In genomic region chr20:21424846-21425245, GRCh38 we compare ENCODE assay signal across 35 cellular contexts. TPM values are rescaled to one million over a fixed set of nuclear protein-coding genes. Genes with fewer than 3 reads are reported as not detected.
"Had no signal": no experiment of that assay in that cellular context is flagged by ENCODE, and none has a peak within 500 bp of the region (broad histone marks: within the 10 kb centered on the region; RNA-seq: fewer than 3 reads in every experiment).

No MANE protein-coding gene starts in this region.

- H3K36me3 Mint-ChIP-seq: type B pancreatic cell had no signal

- H3K36me3 ChIP-seq: ovary, spleen, suprapubic skin, tibial artery, transverse colon, upper lobe of right lung, uterus had no signal

- H3K9me3 ChIP-seq: testis had no signal

- H3K79me2 ChIP-seq: parathyroid adenoma had no signal

- ATAC-seq: naive thymus-derived CD8-positive, alpha-beta T cell; natural killer cell treated with Interleukin-12 subunit alpha and Interleukin-12 subunit beta and Interleukin-15 and Interleukin-18, amount 100 ng/mL, for 72 hours; psoas muscle; right cardiac atrium; sciatic nerve; stimulated activated memory B cell treated with anti-CD40 and anti-IgM and Interleukin-4, amounts not matched to agents 10 μg/mL and 1 μg/mL and 100 μg/mL, for 72 hours; stimulated activated naive CD8-positive, alpha-beta T cell treated with anti-CD3 and anti-CD28 coated beads, Interleukin-15, amount 100 ng/mL, for 72 hours; stimulated activated naive CD8-positive, alpha-beta T cell treated with anti-CD3 and anti-CD28 coated beads, Interleukin-15, Interleukin-2, amounts not matched to agents 100 U/mL and 50 U/mL, for 24 hours; upper lobe of right lung had no signal

- H3K9me3 Mint-ChIP-seq: type B pancreatic cell had no signal

- H3K4me2 ChIP-seq: smooth muscle cell had no signal

- H3K27ac ChIP-seq: ovary, parathyroid adenoma, psoas muscle, skin epidermis, spleen, suprapubic skin, testis, tibial artery, transverse colon, upper lobe of right lung, uterus had no signal

- H3K4me3 Mint-ChIP-seq: naive thymus-derived CD8-positive, alpha-beta T cell; natural killer cell treated with Interleukin-12 subunit alpha and Interleukin-12 subunit beta and Interleukin-15 and Interleukin-18, amount 100 ng/mL, for 72 hours; nephron progenitor cell; neural crest cell; stimulated activated memory B cell treated with anti-CD40 and anti-IgM and Interleukin-4, amounts not matched to agents 10 μg/mL and 1 μg/mL and 100 μg/mL, for 72 hours; stimulated activated naive CD8-positive, alpha-beta T cell treated with anti-CD3 and anti-CD28 coated beads, Interleukin-15, amount 100 ng/mL, for 72 hours; type B pancreatic cell had no signal

- H3K27ac Mint-ChIP-seq: naive thymus-derived CD8-positive, alpha-beta T cell; natural killer cell treated with Interleukin-12 subunit alpha and Interleukin-12 subunit beta and Interleukin-15 and Interleukin-18, amount 100 ng/mL, for 72 hours; nephron progenitor cell; progenitor cell of endocrine pancreas; stimulated activated memory B cell treated with anti-CD40 and anti-IgM and Interleukin-4, amounts not matched to agents 10 μg/mL and 1 μg/mL and 100 μg/mL, for 72 hours; stimulated activated naive CD8-positive, alpha-beta T cell treated with anti-CD3 and anti-CD28 coated beads, Interleukin-15, amount 100 ng/mL, for 72 hours; type B pancreatic cell had no signal

- DNase-seq: naive thymus-derived CD8-positive, alpha-beta T cell; nephron progenitor cell; occipital lobe; ovary; posterior cingulate gyrus; psoas muscle; right cardiac atrium; spleen; stimulated activated CD4-positive, alpha-beta T cell treated with anti-CD3 and anti-CD28 coated beads, Interleukin-12 subunit alpha, Interleukin-12 subunit beta, amount 100 ng/mL, for 4 hours; stimulated activated CD4-positive, alpha-beta T cell treated with anti-CD3 and anti-CD28 coated beads, Interleukin-1b, Interleukin-23, amount 100 ng/mL, for 48 hours; stimulated activated CD4-positive, alpha-beta T cell treated with anti-CD3 and anti-CD28 coated beads, Interleukin-4, amount 100 ng/mL, for 1 hour; stimulated activated CD4-positive, alpha-beta T cell treated with anti-CD3 and anti-CD28 coated beads, Interleukin-4, amount 100 ng/mL, for 4 hours; stimulated activated CD8-positive, alpha-beta memory T cell treated with anti-CD3 and anti-CD28 coated beads, Interleukin-4, amount 100 ng/mL, for 48 hours; stimulated activated naive CD4-positive, alpha-beta T cell; stimulated activated naive CD8-positive, alpha-beta T cell treated with anti-CD3 and anti-CD28 coated beads, Interleukin-15, amount 100 ng/mL, for 72 hours; stimulated activated naive CD8-positive, alpha-beta T cell treated with anti-CD3 and anti-CD28 coated beads, Interleukin-15, Interleukin-2, amounts not matched to agents 100 U/mL and 50 U/mL, for 24 hours; substantia nigra; testis; tibial artery; transverse colon; upper lobe of right lung; uterus had no signal

- H3K9ac ChIP-seq: parathyroid adenoma had no signal

- H3K4me1 Mint-ChIP-seq: naive thymus-derived CD8-positive, alpha-beta T cell; neural crest cell; stimulated activated memory B cell treated with anti-CD40 and anti-IgM and Interleukin-4, amounts not matched to agents 10 μg/mL and 1 μg/mL and 100 μg/mL, for 72 hours; stimulated activated naive CD8-positive, alpha-beta T cell treated with anti-CD3 and anti-CD28 coated beads, Interleukin-15, amount 100 ng/mL, for 72 hours had no signal

- H3K4me3 ChIP-seq: ovary, psoas muscle, skin epidermis, smooth muscle cell, spleen, suprapubic skin, testis, tibial artery, transverse colon, upper lobe of right lung, uterus had no signal

- H2AFZ ChIP-seq: parathyroid adenoma had no signal

- H3K4me1 ChIP-seq: parathyroid adenoma, psoas muscle, spleen, suprapubic skin, testis, tibial artery, transverse colon, upper lobe of right lung, uterus had no signal

- H3K27me3 ChIP-seq: ovary, suprapubic skin, testis, tibial artery, transverse colon, upper lobe of right lung, uterus had no signal

RNA-seq across cellular contexts. Expression of gene NKX2-4, which starts 27.5 kb away (rescaled TPM):
- total RNA-seq: naive thymus-derived CD8-positive, alpha-beta T cell; natural killer cell treated with Interleukin-12 subunit alpha and Interleukin-12 subunit beta and Interleukin-15 and Interleukin-18, amount 100 ng/mL, for 72 hours; neural crest cell; occipital lobe; osteoblast; ovary; progenitor cell of endocrine pancreas; psoas muscle; renal cortical epithelial cell; right cardiac atrium; sciatic nerve; smooth muscle cell; spleen; suprapubic skin; transverse colon; upper lobe of right lung; urinary bladder; uterus had no signal
- polyA plus RNA-seq: naive thymus-derived CD8-positive, alpha-beta T cell; ovary; psoas muscle; right cardiac atrium; smooth muscle cell; spleen; urinary bladder had no signal
